8 cellular contexts compared by ENCODE assay signal in genomic region chr11:36622431-36623136, GRCh38. TPM values are rescaled to one million over a fixed set of nuclear protein-coding genes. Genes with fewer than 3 reads are reported as not detected.
DNase-seq lines count a peak whose midpoint lies in the region; ATAC-seq and TF ChIP-seq lines count a peak whose summit lies in the region.

No MANE protein-coding gene starts in this region.

- DNase-seq in GDM1 (lab: John Stamatoyannopoulos, UW) (peak; percentile 15), H4 (ENCODE audit: low spot score) (peak; percentile 27), NAMALWA (ENCODE audit: low spot score) (peak; percentile 80), cerebellar cortex (ENCODE audit: low spot score) (peak; percentile 18), non-pigmented ciliary epithelial cell (ENCODE audit: low read depth) (peak; percentile 14), KG1 (lab: John Stamatoyannopoulos, UW) (no peak), NCI-H226 (no peak)

- no peak for ATAC-seq in GM18505 (IDR thresholded peaks at IDR 0.05; ENCODE audit: unreplicated experiment)

- no peak for TF ChIP-seq POLR2A in GM18505 (IDR thresholded peaks at IDR 0.05; ENCODE audit: borderline replicate concordance, extremely low read depth, insufficient read depth, insufficient read length)

RNA-seq across cellular contexts. Expression of gene RAG2, which starts 24.5 kb away (rescaled TPM):
- not detected in 2 replicates for total RNA-seq in H4 (2014; rRNA removed; shearing (Covaris generic))

RNA-seq across cellular contexts. Expression of gene IFTAP, which starts 28.3 kb away (rescaled TPM):
- total RNA-seq in H4 (2014; rRNA removed; shearing (Covaris generic)) = 68.2 and 72.3 TPM in 2 replicates

RNA-seq across cellular contexts. Expression of gene RAG1, which starts 54.8 kb away (rescaled TPM):
- 0.23 and 0.39 TPM in 2 replicates for total RNA-seq in H4 (2014; rRNA removed; shearing (Covaris generic))

Comparison
In these comparisons a context has a peak if more than half of its experiments do, and no peak if none do; other contexts are left out.
1. DNase-seq: peak in GDM1 (single experiment), H4 (single experiment), NAMALWA (single experiment), cerebellar cortex (single experiment) and non-pigmented ciliary epithelial cell (single experiment); none in KG1 (single experiment) and NCI-H226 (single experiment).